In genomic region chr5:107919361-107919760, GRCh38 we compare ENCODE assay signal across 31 cellular contexts.
A peak's percentile ranks its signal among the peaks of the same experiment; 100 is the strongest.
DNase-seq lines count a peak whose midpoint lies in the region; ATAC-seq, FAIRE-seq and TF ChIP-seq lines count a peak whose summit lies in the region.
"Had no signal": no experiment of that assay in that cellular context is flagged by ENCODE, and none has a peak within 500 bp of the region (broad histone marks: within the 10 kb centered on the region; RNA-seq: fewer than 3 reads in every experiment).

No MANE protein-coding gene starts in this region.

- DNase-seq in T-helper 1 cell: no peak
- DNase-seq in GM12892 (ENCODE audit: insufficient read length): no peak
- no peak for DNase-seq in astrocyte (ENCODE audit: low read depth)
- no peak for DNase-seq in NCI-H1092 treated with DMSO at 0.1 percent for 48 hours (lab: John Stamatoyannopoulos, UW)
- DNase-seq in coronary artery (ENCODE audit: low spot score): no peak
- no peak for DNase-seq in islet precursor cell
- DNase-seq: activated CD4-positive, alpha-beta T cell treated with anti-CD3 and anti-CD28 coated beads, Interleukin-2, amount 50 U/mL, for 4 hours; cerebellar nuclear complex; dorsolateral prefrontal cortex; gastrocnemius medialis; hypothalamus; immature natural killer cell; NCI-H1092; NCI-H187 treated with DMSO at 0.1 percent for 48 hours; NCI-H524 treated with DMSO at 0.1 percent for 48 hours; nucleus accumbens; PC-9; sigmoid colon; stimulated activated CD4-positive, alpha-beta T cell treated with anti-CD3 and anti-CD28 coated beads, Interleukin-15, amount 100 ng/mL, for 24 hours had no signal

- H3K4me1 Mint-ChIP-seq in T-helper 1 cell treated with Interleukin-12 subunit alpha and Interleukin-12 subunit beta and Interleukin-4 antibody, amounts not matched to agents 30 μg/mL and 1 μg/mL, for 36 hours (ENCODE audit: low read depth): peaks cover 37% of the 10 kb centered on the region
- peaks cover 8% of the 10 kb centered on the region for H3K4me1 Mint-ChIP-seq in astrocyte (ENCODE audit: low read depth, unreplicated experiment)
- H3K4me1 Mint-ChIP-seq: immature natural killer cell had no signal

- H3K27ac ChIP-seq in astrocyte (ENCODE audit: low read depth, low read length) (no peak overlapping the region), coronary artery (no peak overlapping the region)
- H3K27ac ChIP-seq: 22Rv1, dorsolateral prefrontal cortex, gastrocnemius medialis, PC-9, prostate gland, sigmoid colon, vagina had no signal

- no peak overlapping the region for H3K4me3 ChIP-seq in astrocyte (ENCODE audit: insufficient read depth, low read depth, low read length)
- no peak overlapping the region for H3K4me3 ChIP-seq in coronary artery
- H3K4me3 ChIP-seq: dorsolateral prefrontal cortex, gastrocnemius medialis, PC-9, prostate gland, sigmoid colon, vagina had no signal

- peak overlapping the region; percentile 47 for H3K27ac Mint-ChIP-seq in T-helper 1 cell treated with Interleukin-12 subunit alpha and Interleukin-12 subunit beta and Interleukin-4 antibody, amounts not matched to agents 30 μg/mL and 1 μg/mL, for 36 hours
- H3K27ac Mint-ChIP-seq in astrocyte (ENCODE audit: unreplicated experiment): peak overlapping the region; percentile 6
- H3K27ac Mint-ChIP-seq: activated naive CD8-positive, alpha-beta T cell; CD4-positive, CD25-positive, alpha-beta regulatory T cell; stimulated activated naive CD8-positive, alpha-beta T cell treated with anti-CD3 and anti-CD28 coated beads, Interleukin-15, Interleukin-2, amounts not matched to agents 100 ng/mL and 50 ng/mL, for 24 hours; WTC11 had no signal

- H2AFZ ChIP-seq in astrocyte (ENCODE audit: low read depth, low read length): no peak overlapping the region
- H2AFZ ChIP-seq: PC-9 had no signal

- H3K9me3 Mint-ChIP-seq in T-helper 1 cell treated with Interleukin-12 subunit alpha and Interleukin-12 subunit beta and Interleukin-4 antibody, amounts not matched to agents 30 μg/mL and 1 μg/mL, for 36 hours: no peaks in the 10 kb centered on the region
- H3K9me3 Mint-ChIP-seq in astrocyte (ENCODE audit: unreplicated experiment): no peaks in the 10 kb centered on the region
- H3K9me3 Mint-ChIP-seq: CD4-positive, CD25-positive, alpha-beta regulatory T cell; immature natural killer cell; stimulated activated naive CD8-positive, alpha-beta T cell treated with anti-CD3 and anti-CD28 coated beads, Interleukin-15, Interleukin-2, amounts not matched to agents 100 ng/mL and 50 ng/mL, for 24 hours; WTC11 had no signal

- H3K27me3 ChIP-seq in astrocyte (ENCODE audit: insufficient read depth, low read length): no peaks in the 10 kb centered on the region
- H3K27me3 ChIP-seq: dorsolateral prefrontal cortex, gastrocnemius medialis, sigmoid colon, vagina had no signal

- peaks cover 3% of the 10 kb centered on the region for H3K36me3 Mint-ChIP-seq in T-helper 1 cell treated with Interleukin-12 subunit alpha and Interleukin-12 subunit beta and Interleukin-4 antibody, amounts not matched to agents 30 μg/mL and 1 μg/mL, for 36 hours (ENCODE audit: low read depth)
- no peaks in the 10 kb centered on the region for H3K36me3 Mint-ChIP-seq in astrocyte (ENCODE audit: low read depth, unreplicated experiment)
- H3K36me3 Mint-ChIP-seq: WTC11 had no signal

- no peaks in the 10 kb centered on the region for H3K36me3 ChIP-seq in astrocyte (ENCODE audit: insufficient read depth, low read length)
- H3K36me3 ChIP-seq: gastrocnemius medialis, prostate gland, sigmoid colon, vagina had no signal

- no peak overlapping the region for H3K9ac ChIP-seq in astrocyte (ENCODE audit: low read length)

- no peaks in the 10 kb centered on the region for H3K79me2 ChIP-seq in astrocyte (ENCODE audit: insufficient read depth, low read length)

- H3K4me3 Mint-ChIP-seq in T-helper 1 cell treated with Interleukin-12 subunit alpha and Interleukin-12 subunit beta and Interleukin-4 antibody, amounts not matched to agents 30 μg/mL and 1 μg/mL, for 36 hours: peak overlapping the region; percentile 18
- H3K4me3 Mint-ChIP-seq in astrocyte (ENCODE audit: unreplicated experiment): no peak overlapping the region
- H3K4me3 Mint-ChIP-seq: activated naive CD8-positive, alpha-beta T cell; immature natural killer cell; stimulated activated naive CD8-positive, alpha-beta T cell treated with anti-CD3 and anti-CD28 coated beads, Interleukin-15, Interleukin-2, amounts not matched to agents 100 ng/mL and 50 ng/mL, for 24 hours; WTC11 had no signal

- TF ChIP-seq CTCF in astrocyte (IDR thresholded peaks at IDR 0.05; ENCODE audit: insufficient read depth, low read depth, low read length) (no peak), coronary artery (IDR thresholded peaks at IDR 0.05) (no peak)

- no peak overlapping the region for H3K4me2 ChIP-seq in astrocyte (ENCODE audit: low read length)
- H3K4me2 ChIP-seq: PC-9 had no signal

- peak; percentile 58 for FAIRE-seq in GM12892 (lab: Jason Lieb, UNC)
- FAIRE-seq in astrocyte (lab: Jason Lieb, UNC): no peak
- FAIRE-seq: D721Med had no signal

- peak; percentile 24 for ATAC-seq in HG03175 (IDR thresholded peaks at IDR 0.05; ENCODE audit: unreplicated experiment)
- ATAC-seq: gastrocnemius medialis, left lobe of liver, Right ventricle myocardium inferior, WTC11 had no signal

- no peaks in the 10 kb centered on the region for H3K9me3 ChIP-seq in astrocyte (ENCODE audit: insufficient read depth, low read depth, low read length)
- H3K9me3 ChIP-seq: gastrocnemius medialis, prostate gland, sigmoid colon, vagina had no signal

- TF ChIP-seq POLR2A in GM12892 (IDR thresholded peaks at IDR 0.05; ENCODE audit: low read depth, low read length): no peak

- H3K27me3 Mint-ChIP-seq in T-helper 1 cell treated with Interleukin-12 subunit alpha and Interleukin-12 subunit beta and Interleukin-4 antibody, amounts not matched to agents 30 μg/mL and 1 μg/mL, for 36 hours (ENCODE audit: low read depth): no peaks in the 10 kb centered on the region
- no peaks in the 10 kb centered on the region for H3K27me3 Mint-ChIP-seq in astrocyte (ENCODE audit: low read depth, unreplicated experiment)
- H3K27me3 Mint-ChIP-seq: activated naive CD8-positive, alpha-beta T cell; CD4-positive, CD25-positive, alpha-beta regulatory T cell; stimulated activated naive CD8-positive, alpha-beta T cell treated with anti-CD3 and anti-CD28 coated beads, Interleukin-15, Interleukin-2, amounts not matched to agents 100 ng/mL and 50 ng/mL, for 24 hours had no signal

- no peaks in the 10 kb centered on the region for H3K4me1 ChIP-seq in astrocyte (ENCODE audit: insufficient read depth, low read length)
- H3K4me1 ChIP-seq: gastrocnemius medialis, prostate gland, vagina had no signal

- no peaks in the 10 kb centered on the region for H4K20me1 ChIP-seq in astrocyte (ENCODE audit: insufficient read depth, low read length)
